In genomic region chr2:95042472-95043271, GRCh38 we compare ENCODE assay signal across 8 cellular contexts. TPM values are rescaled to one million over a fixed set of nuclear protein-coding genes. Genes with fewer than 3 reads are reported as not detected.
DNase-seq lines count a peak whose midpoint lies in the region; ATAC-seq, FAIRE-seq and TF ChIP-seq lines count a peak whose summit lies in the region.
"Had no signal": no experiment of that assay in that cellular context is flagged by ENCODE, and none has a peak within 500 bp of the region (broad histone marks: within the 10 kb centered on the region; RNA-seq: fewer than 3 reads in every experiment).

No MANE protein-coding gene starts in this region.

- H2AK9ac ChIP-seq in IMR-90 (replicated peaks; ENCODE audit: low read depth, low read length, poor library complexity) = no peak overlapping the region

- H2BK5ac ChIP-seq in IMR-90 (ENCODE audit: low read depth, low read length, poor library complexity, severe bottlenecking) (no peak overlapping the region), H1 (ENCODE audit: low read depth, low read length) (no peak overlapping the region)

- H2BK12ac ChIP-seq in H1 (ENCODE audit: low read depth, low read length) = no peak overlapping the region

- TF ChIP-seq RAD21 in IMR-90 (IDR thresholded peaks at IDR 0.05; ENCODE audit: low read length) (no peak), H1 (IDR thresholded peaks at IDR 0.05 in 1 of 2, conservative IDR thresholded peaks at IDR 0.05 in 1 of 2; ENCODE audit: low read depth in 2 of 2, low read length in 2 of 2) (no peak)

- H3K56ac ChIP-seq in IMR-90 (ENCODE audit: extremely low read depth, insufficient read depth, low read length) (no peak overlapping the region), H1 (replicated peaks; ENCODE audit: insufficient read length, low read depth, low read length) (no peak overlapping the region)

- TF ChIP-seq POLR2A in IMR-90 (IDR thresholded peaks at IDR 0.05; ENCODE audit: low read depth, low read length) = no peak
- TF ChIP-seq POLR2A in H1 (IDR thresholded peaks at IDR 0.05; ENCODE audit: control extremely low read depth in 1 of 2, low read depth in 2 of 2, low read length in 2 of 2) = no peak

- CTCF ChIA-PET in IMR-90 (lab: Yijun Ruan, JAX) = interaction anchor here (1.0 kb wide), 1 partner anchor 19 kb away, joined by 4 read pairs; no protein-coding TSS in a partner anchor
- CTCF ChIA-PET in H1 (lab: Charles Lee; ENCODE audit: partially characterized antibody) = no interaction called here

- POLR2A ChIA-PET in IMR-90 (lab: Charles Lee; ENCODE audit: unreplicated experiment) = no interaction called here
- POLR2A ChIA-PET in H1 (lab: Charles Lee; ENCODE audit: partially characterized antibody) = no interaction called here

- TF ChIP-seq CTCF in IMR-90 (conservative IDR thresholded peaks at IDR 0.05; ENCODE audit: low read depth, low read length) = no peak
- no peak for TF ChIP-seq CTCF in H1 (IDR thresholded peaks at IDR 0.05; ENCODE audit: control extremely low read depth in 1 of 3, insufficient read depth in 1 of 3, low read depth in 1 of 3, low read length in 3 of 3)
- no peak for TF ChIP-seq CTCF in psoas muscle (IDR thresholded peaks at IDR 0.05)
- TF ChIP-seq CTCF in ascending aorta (IDR thresholded peaks at IDR 0.05) = no peak

- H3K9me1 ChIP-seq in IMR-90 (ENCODE audit: insufficient read depth, low read length) = 0 out of 2 replicates have a peak, but pooled peaks cover 7% of the 10 kb centered on the region

- H3K23ac ChIP-seq in IMR-90 (ENCODE audit: low read depth, low read length) (no peak overlapping the region), H1 (ENCODE audit: insufficient read length) (no peak overlapping the region)

- H3K9ac ChIP-seq in IMR-90 (ENCODE audit: low read depth, low read length) (no peak overlapping the region), H1 (replicated peaks in 1 of 4; ENCODE audit: extremely low read depth in 1 of 4, low read depth in 3 of 4, low read length in 3 of 4) (no peak overlapping the region)

- TF ChIP-seq EP300 in H1 (IDR thresholded peaks at IDR 0.05; ENCODE audit: borderline replicate concordance in 1 of 2, low read depth in 2 of 2, low read length in 2 of 2) = no peak

- H3K14ac ChIP-seq in IMR-90 (replicated peaks; ENCODE audit: low read depth, low read length) = no peak overlapping the region
- no peak overlapping the region for H3K14ac ChIP-seq in H1 (ENCODE audit: insufficient read length)

- no peak overlapping the region for H3K18ac ChIP-seq in IMR-90 (ENCODE audit: low read depth, low read length)
- H3K18ac ChIP-seq in H1 (ENCODE audit: extremely low read depth, low read length) = no peak overlapping the region

- H3K23me2 ChIP-seq in H1 (ENCODE audit: low read depth, low read length) = 0 out of 2 replicates have a peak, but pooled peaks cover 2% of the 10 kb centered on the region

- no peak overlapping the region for H2BK20ac ChIP-seq in IMR-90 (ENCODE audit: low read depth, low read length)
- no peak overlapping the region for H2BK20ac ChIP-seq in H1 (ENCODE audit: low read length)

- no peak for FAIRE-seq in H1 (lab: Jason Lieb, UNC)

- 19% methylated on average over 3 of the region's 7 CpGs; no CpG with 5 or more reads in 1 of the 2 experiments for WGBS in IMR-90 (ENCODE audit: extremely low coverage in 2 of 2, insufficient read length in 1 of 2), 2 experiments
- WGBS in H1 (ENCODE audit: extremely low coverage in 1 of 2, insufficient coverage in 1 of 2, insufficient read length in 1 of 2, insufficient replicate concordance in 2 of 2, low coverage in 1 of 2, low lambda C conversion rate in 2 of 2, missing lambda C conversion rate in 1 of 2), 2 experiments = 78% methylated on average over 7 of the region's 7 CpGs; no CpG with 5 or more reads in 1 of the 2 experiments
- 21 to 28% (median 26%) methylated on average over 7 of the region's 7 CpGs for WGBS in psoas muscle, 3 donors

- DNase-seq in IMR-90 (no peak), H1 (ENCODE audit: low read depth in 1 of 2, low spot score in 2 of 2) (no peak), psoas muscle (peak in 1 of 2 donors; percentile 33), activated gamma-delta T cell treated with Interleukin-2 at 50 U/mL for 16 hours (no peak), ascending aorta (ENCODE audit: low spot score in 2 of 2) (no peak)
- DNase-seq: effector memory CD4-positive, alpha-beta T cell had no signal

- H2AFZ ChIP-seq in IMR-90 (replicated peaks; ENCODE audit: low read length, poor library complexity) = no peak overlapping the region
- no peak overlapping the region for H2AFZ ChIP-seq in H1 (ENCODE audit: low read length)

- ATAC-seq in GM19025 (IDR thresholded peaks at IDR 0.05; ENCODE audit: low read depth, unreplicated experiment) (peak; percentile 6), IMR-90 (ENCODE audit: low read depth) (peak; percentile 30), psoas muscle (peak; percentile 13 to 31 (median 20)), GM21390 (IDR thresholded peaks at IDR 0.05; ENCODE audit: unreplicated experiment) (no peak)

- H3K27ac ChIP-seq in IMR-90 (ENCODE audit: insufficient read depth, low read length) = no peak overlapping the region
- H3K27ac ChIP-seq in H1 (ENCODE audit: low read depth, low read length) = no peak overlapping the region
- no peak overlapping the region for H3K27ac ChIP-seq in psoas muscle
- H3K27ac ChIP-seq in ascending aorta = no peak overlapping the region

- H3K79me1 ChIP-seq in IMR-90 (ENCODE audit: low read depth in 1 of 2, low read length in 2 of 2) (no peaks in the 10 kb centered on the region), H1 (ENCODE audit: low read depth, low read length) (no peaks in the 10 kb centered on the region; the same call in 1 of the 2 replicates)

- H2AK5ac ChIP-seq in IMR-90 (ENCODE audit: low read depth, low read length) (no peak overlapping the region), H1 (ENCODE audit: low read depth, low read length) (no peak overlapping the region)

- H2BK120ac ChIP-seq in IMR-90 (ENCODE audit: low read depth, low read length) = no peak overlapping the region
- no peak overlapping the region for H2BK120ac ChIP-seq in H1 (replicated peaks; ENCODE audit: low read depth, low read length)

- no peaks in the 10 kb centered on the region for H3K36me3 ChIP-seq in IMR-90 (ENCODE audit: control insufficient read depth, insufficient read depth, low read length)
- no peaks in the 10 kb centered on the region for H3K36me3 ChIP-seq in H1 (ENCODE audit: control insufficient read depth in 2 of 4, insufficient read depth in 4 of 4, low read length in 3 of 4)
- H3K36me3 ChIP-seq in psoas muscle (ENCODE audit: insufficient read depth in 1 of 2, low read depth in 1 of 2) = no peaks in the 10 kb centered on the region
- no peaks in the 10 kb centered on the region for H3K36me3 ChIP-seq in ascending aorta

- H4K8ac ChIP-seq in IMR-90 (ENCODE audit: low read depth in 2 of 2, low read length in 2 of 2) (no peak overlapping the region), H1 (ENCODE audit: extremely low read depth, insufficient read depth, low read length) (peak overlapping the region; percentile 63)

- dilution Hi-C loops in IMR-90 (cut with HindIII; ENCODE audit: low sequenced_read_pairs, unreplicated experiment) = no loop called here

- H3K4me1 ChIP-seq in IMR-90 (ENCODE audit: control insufficient read depth, insufficient read depth, low read length) (peaks cover 14% of the 10 kb centered on the region), H1 (replicated peaks in 1 of 4; ENCODE audit: control insufficient read depth in 3 of 4, insufficient read depth in 4 of 4, low read length in 3 of 4) (no peaks in the 10 kb centered on the region; a peak in 1 of 7 replicates), psoas muscle (peaks cover 9% of the 10 kb centered on the region), ascending aorta (no peaks in the 10 kb centered on the region)

- no peak overlapping the region for H2BK15ac ChIP-seq in IMR-90 (ENCODE audit: low read depth, low read length)
- no peak overlapping the region for H2BK15ac ChIP-seq in H1 (ENCODE audit: low read length)

- H3K4ac ChIP-seq in IMR-90 (ENCODE audit: low read depth, low read length) = no peak overlapping the region
- H3K4ac ChIP-seq in H1 (replicated peaks; ENCODE audit: insufficient read length, low read depth, low read length) = no peak overlapping the region

- in situ Hi-C loops in IMR-90 (cut with MboI; ENCODE audit: low sequenced_read_pairs) = no loop called here

- H3K4me3 ChIP-seq in IMR-90 (ENCODE audit: insufficient read depth, low read depth, low read length) (no peak overlapping the region), H1 (ENCODE audit: extremely low read depth in 1 of 4, insufficient read depth in 2 of 4, low read depth in 3 of 4, low read length in 4 of 4) (no peak overlapping the region), psoas muscle (peak overlapping the region; percentile 25), ascending aorta (no peak overlapping the region)

- no TSS peak for BruUV-seq in IMR-90 (replicated peaks; lab: Mats Ljungman, UMichigan)

- H3K27me3 ChIP-seq in IMR-90 (ENCODE audit: control insufficient read depth, insufficient read depth, low read length) = peaks cover 3% of the 10 kb centered on the region; the same call in 1 of the 2 replicates
- H3K27me3 ChIP-seq in H1 (replicated peaks in 1 of 4; ENCODE audit: control insufficient read depth in 3 of 4, extremely low read depth in 1 of 4, insufficient read depth in 3 of 4, low read length in 3 of 4) = no peaks in the 10 kb centered on the region
- H3K27me3 ChIP-seq in psoas muscle (ENCODE audit: insufficient read depth in 3 of 3, low read length in 2 of 3) = no peaks in the 10 kb centered on the region
- H3K27me3 ChIP-seq in ascending aorta = no peaks in the 10 kb centered on the region

- intact Hi-C loops in IMR-90 (cut with micrococcal nuclease) (no loop called here), psoas muscle (cut with DNase I) (no loop called here), ascending aorta (cut with DNase I) (no loop called here)

- no peaks in the 10 kb centered on the region for H3K79me2 ChIP-seq in H1 (ENCODE audit: control insufficient read depth in 1 of 2, insufficient read depth in 2 of 2, low read length in 2 of 2)

- H3K4me2 ChIP-seq in IMR-90 (ENCODE audit: low read depth, low read length) = peak overlapping the region; percentile 48; the same call in 1 of the 2 replicates
- no peak overlapping the region for H3K4me2 ChIP-seq in H1 (ENCODE audit: insufficient read depth in 1 of 2, low read depth in 2 of 2, low read length in 2 of 2)

- H4K5ac ChIP-seq in IMR-90 (ENCODE audit: low read depth, low read length) = no peak overlapping the region
- H4K5ac ChIP-seq in H1 (ENCODE audit: insufficient read length, low read depth, low read length) = no peak overlapping the region

- H4K20me1 ChIP-seq in IMR-90 (ENCODE audit: insufficient read depth, low read length) (peaks cover 4% of the 10 kb centered on the region; the same call in 1 of the 2 replicates), H1 (replicated peaks in 1 of 2; ENCODE audit: control insufficient read depth in 1 of 2, insufficient read depth in 2 of 2, low read length in 2 of 2) (no peaks in the 10 kb centered on the region)

- H4K91ac ChIP-seq in IMR-90 (ENCODE audit: insufficient read depth, low read depth, low read length) (no peak overlapping the region), H1 (replicated peaks; ENCODE audit: insufficient read length, low read length) (no peak overlapping the region)

- H3K9me3 ChIP-seq in IMR-90 (ENCODE audit: control insufficient read depth, insufficient read depth, low read length) (no peaks in the 10 kb centered on the region), H1 (ENCODE audit: insufficient read depth in 2 of 2, low read depth in 1 of 2, low read length in 1 of 2) (peaks cover 85 to 93% of the 10 kb centered on the region in 2 experiments), psoas muscle (no peaks in the 10 kb centered on the region), ascending aorta (no peaks in the 10 kb centered on the region)

RNA-seq across cellular contexts. Expression of gene MAL, which starts 17.2 kb away (rescaled TPM):
- total RNA-seq in IMR-90 (2012; rRNA removed) (not detected in 2 replicates), psoas muscle (under 1 TPM in 3 of 4 donors, not detected in 1; 0.53 to 0.92 (median 0.71) TPM), ascending aorta (not detected)
- polyA plus RNA-seq in IMR-90 (2012; rRNA removed) (not detected in 2 replicates), H1 (2011; rRNA removed) (not detected in 2 replicates), psoas muscle (1 to 10 TPM in 2 of 3 donors, under 1 TPM in 1; 0.95 to 1.5 (median 1.5) TPM)
- not detected in 2 replicates for polyA plus RNA-seq in IMR-90 (2012; cell fraction: cytosol; rRNA removed)
- polyA plus RNA-seq in IMR-90 (2012; cell fraction: nucleus; rRNA removed; ENCODE audit: low replicate concordance) = not detected in 2 replicates
- total RNA-seq in H1 (2021; fragmentation: NEBNext Ultra II Directional; extraction: Animal tissue kit (Norgen Biotek cat#: 25700)) = not detected in 2 replicates
- polyA plus RNA-seq in H1 (2011; cell fraction: cytosol; rRNA removed) = not detected
- polyA plus RNA-seq in H1 (2011; cell fraction: nucleus; rRNA removed) = not detected
- polyA plus RNA-seq in H1 (2012, experiment 1 of 2) = not detected in 4 replicates
- not detected for polyA plus RNA-seq in H1 (2012, experiment 2 of 2)
- 0.22 TPM for polyA plus RNA-seq in H1 (2013, experiment 1 of 2)
- 0.33 TPM for polyA plus RNA-seq in H1 (2013, experiment 2 of 2)
- not detected in 2 replicates for polyA minus RNA-seq in H1 (2011; rRNA and poly(A)+ RNA removed)
- polyA minus RNA-seq in H1 (2011; cell fraction: cytosol; rRNA and poly(A)+ RNA removed) = not detected
- polyA minus RNA-seq in H1 (2011; cell fraction: nucleus; rRNA and poly(A)+ RNA removed) = not detected
